In genomic region chr3:182605882-182606611, GRCh38 we compare ENCODE assay signal across 12 cellular contexts.
"Had no signal": no experiment of that assay in that cellular context is flagged by ENCODE, and none has a peak within 500 bp of the region (broad histone marks: within the 10 kb centered on the region; RNA-seq: fewer than 3 reads in every experiment).

No MANE protein-coding gene starts in this region.

- H3K9me3 ChIP-seq: tibial nerve had no signal

- H3K27me3 ChIP-seq: tibial nerve had no signal

- H3K27ac ChIP-seq: tibial nerve had no signal

- FAIRE-seq: TTC549 had no signal

- H3K36me3 ChIP-seq: tibial nerve had no signal

- ATAC-seq: natural killer cell treated with Interleukin-12 subunit alpha and Interleukin-12 subunit beta and Interleukin-15 and Interleukin-18, amount 100 ng/mL, for 72 hours; T-helper 17 cell had no signal

- H3K4me3 ChIP-seq: tibial nerve had no signal

- DNase-seq: activated CD4-positive, alpha-beta T cell treated with anti-CD3 and anti-CD28 coated beads, Interleukin-2, amount 50 U/mL, for 1 hour; activated T-cell treated with anti-CD3 and anti-CD28 coated beads for 4 hours; central memory CD4-positive, alpha-beta T cell; dermis blood vessel endothelial cell; hippocampal formation; kidney glomerular epithelial cell; nucleus accumbens; stimulated activated CD4-positive, alpha-beta T cell treated with anti-CD3 and anti-CD28 coated beads, Interleukin-15, amount 100 ng/mL, for 24 hours; T-helper 17 cell had no signal
